Comparison of ENCODE assay signal across 1 cellular context in genomic region chr3:14370719-14371572, GRCh38.
TF ChIP-seq lines count a peak whose summit lies in the region.

No MANE protein-coding gene starts in this region.

TF ChIP-seq in IMR-90, 13 proteins besides CTCF, POLR2A, EP300 and RAD21:
- TF ChIP-seq MXI1 (IDR thresholded peaks at IDR 0.05; ENCODE audit: borderline replicate concordance, low read depth, low read length) (no peak), MAZ (IDR thresholded peaks at IDR 0.05; ENCODE audit: borderline replicate concordance, low read depth, low read length) (no peak), FOS (IDR thresholded peaks at IDR 0.05; ENCODE audit: low read depth, low read length) (no peak), BHLHE40 (IDR thresholded peaks at IDR 0.05; ENCODE audit: low read depth, low read length) (no peak), RFX5 (IDR thresholded peaks at IDR 0.05; ENCODE audit: low read depth, low read length) (no peak), NFE2L2 (IDR thresholded peaks at IDR 0.05; ENCODE audit: low read depth, low read length) (no peak), CEBPB (IDR thresholded peaks at IDR 0.05; ENCODE audit: low read depth, low read length) (no peak), ELK1 (IDR thresholded peaks at IDR 0.05; ENCODE audit: borderline replicate concordance, low read depth, low read length) (no peak), CHD1 (IDR thresholded peaks at IDR 0.05; ENCODE audit: low read depth, low read length) (no peak), RCOR1 (IDR thresholded peaks at IDR 0.05; ENCODE audit: insufficient replicate concordance, low read length) (no peak)
TF ChIP-seq in IMR-90: peak in this region for 0.
